13 cellular contexts compared by ENCODE assay signal in the genomic region with DNA sequence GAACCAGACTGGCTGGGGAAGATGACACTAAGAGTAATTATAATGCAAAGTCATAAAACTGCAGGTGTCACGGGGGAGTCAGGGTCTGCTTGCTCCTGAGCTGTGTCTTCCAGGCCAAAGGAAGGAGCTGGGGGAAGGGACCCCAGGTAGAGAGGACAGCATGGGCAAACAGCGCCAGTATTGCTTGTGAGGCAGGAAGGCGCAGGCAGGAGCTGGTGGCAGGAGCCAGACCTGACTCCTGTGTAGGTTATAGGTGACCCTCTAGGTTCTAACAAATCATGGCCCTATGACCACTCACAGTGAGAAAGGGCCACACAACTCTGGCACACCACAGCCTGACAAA. TPM values are rescaled to one million over a fixed set of nuclear protein-coding genes. Genes with fewer than 3 reads are reported as not detected.
A peak's percentile ranks its signal among the peaks of the same experiment; 100 is the strongest.
DNase-seq lines count a peak whose midpoint lies in the region; ATAC-seq, FAIRE-seq and TF ChIP-seq lines count a peak whose summit lies in the region.
"Had no signal": no experiment of that assay in that cellular context is flagged by ENCODE, and none has a peak within 500 bp of the region (broad histone marks: within the 10 kb centered on the region; RNA-seq: fewer than 3 reads in every experiment).

No MANE protein-coding gene starts in this region.

- H3K79me1 ChIP-seq in neuronal stem cell (ENCODE audit: low read depth, low read length) = no peaks in the 10 kb centered on the region

- FAIRE-seq in RCC 7860 (lab: Jason Lieb, UNC) = no peak

- no peak overlapping the region for H2BK5ac ChIP-seq in neuronal stem cell (ENCODE audit: low read length)

- H3K4me3 ChIP-seq in coronary artery = peak overlapping the region; percentile 79
- no peak overlapping the region for H3K4me3 ChIP-seq in neuronal stem cell (ENCODE audit: low read length in 2 of 2)
- H3K4me3 ChIP-seq in aorta (ENCODE audit: low read length in 2 of 2) = no peak overlapping the region
- H3K4me3 ChIP-seq: cardiac muscle cell had no signal

- H3K36me3 ChIP-seq in neuronal stem cell (replicated peaks in 1 of 2; ENCODE audit: control insufficient read depth in 2 of 2, insufficient read depth in 2 of 2, low read length in 2 of 2) (peaks cover 2 to 42% of the 10 kb centered on the region in 2 donors), aorta (ENCODE audit: control insufficient read depth in 1 of 2, insufficient read depth in 2 of 2, low read length in 1 of 2) (no peaks in the 10 kb centered on the region)

- H3K9me3 ChIP-seq in neuronal stem cell (replicated peaks in 1 of 2; ENCODE audit: control insufficient read depth in 2 of 2, insufficient read depth in 1 of 2, low read depth in 1 of 2, low read length in 2 of 2) (no peaks in the 10 kb centered on the region), aorta (ENCODE audit: control insufficient read depth, low read length) (no peaks in the 10 kb centered on the region)

- DNase-seq in stimulated activated CD4-positive, alpha-beta T cell treated with anti-CD3 and anti-CD28 coated beads, Interleukin-4, amount 100 ng/mL, for 1 hour = peak; percentile 34
- no peak for DNase-seq in stimulated activated CD4-positive, alpha-beta T cell treated with anti-CD3 and anti-CD28 coated beads, Interleukin-4, amount 100 ng/mL, for 4 hours
- DNase-seq in coronary artery (ENCODE audit: low spot score) (no peak), neuronal stem cell (ENCODE audit: low spot score) (no peak), RCC 7860 (ENCODE audit: low spot score) (no peak), aorta (no peak), superior temporal gyrus (ENCODE audit: extremely low spot score) (no peak)
- DNase-seq: COR-L47, HFFc6, NCI-H510A, SHP77 treated with DMSO at 0.1 percent for 48 hours had no signal

- H2BK15ac ChIP-seq in neuronal stem cell (ENCODE audit: low read length) = peak overlapping the region; percentile 15

- ATAC-seq in aorta (ENCODE audit: low FRiP score) (no peak), HG02588 (IDR thresholded peaks at IDR 0.05; ENCODE audit: unreplicated experiment) (no peak)

- no peak overlapping the region for H3K14ac ChIP-seq in neuronal stem cell (ENCODE audit: low read length)

- H4K8ac ChIP-seq in neuronal stem cell (ENCODE audit: low read depth, low read length) = no peak overlapping the region

- H3K18ac ChIP-seq in neuronal stem cell (ENCODE audit: low read length) = no peak overlapping the region

- H3K23ac ChIP-seq in neuronal stem cell (ENCODE audit: low read depth, low read length, poor library complexity) = no peak overlapping the region

- peak overlapping the region; percentile 67 for H2AK5ac ChIP-seq in neuronal stem cell (ENCODE audit: low read depth, low read length)

- H3K4me1 ChIP-seq in neuronal stem cell (ENCODE audit: control insufficient read depth in 2 of 2, insufficient read depth in 1 of 2, low read depth in 1 of 2, low read length in 2 of 2) = peaks cover 8 to 14% of the 10 kb centered on the region in 2 donors
- H3K4me1 ChIP-seq in aorta (ENCODE audit: control insufficient read depth in 1 of 2, insufficient read depth in 2 of 2, low read length in 2 of 2) = no peaks in the 10 kb centered on the region

- no peak overlapping the region for H3K4ac ChIP-seq in neuronal stem cell (ENCODE audit: low read length)

- H3K4me2 ChIP-seq in neuronal stem cell (ENCODE audit: insufficient read depth, low read length, poor library complexity, severe bottlenecking) = no peak overlapping the region

- H2BK12ac ChIP-seq in neuronal stem cell (ENCODE audit: low read length) = no peak overlapping the region

- no CpG with 5 or more reads among the region's 3 CpGs for WGBS in neuronal stem cell (ENCODE audit: extremely low coverage in 2 of 2, insufficient read length in 2 of 2, insufficient replicate concordance in 1 of 2), 2 donors
- WGBS in aorta, 2 donors = 87 to 93% methylated on average over 3 of the region's 3 CpGs

- intact Hi-C loops in aorta (cut with DNase I) = loop anchor here in 1 of 2 donors (5.0 kb wide), 2 partner anchors 92 to 257 kb away; partner anchors contain the start of genes CYB561D2 and NPRL2

- TF ChIP-seq CTCF in coronary artery (IDR thresholded peaks at IDR 0.05) = no peak

- no peak overlapping the region for H3K9ac ChIP-seq in neuronal stem cell (ENCODE audit: low read depth, low read length, poor library complexity)

- no peak overlapping the region for H2BK120ac ChIP-seq in neuronal stem cell (ENCODE audit: low read depth, low read length)

- H3K27me3 ChIP-seq in neuronal stem cell (ENCODE audit: control insufficient read depth in 3 of 3, insufficient read depth in 3 of 3, low read depth in 1 of 3, low read length in 3 of 3) (peaks cover 0 to 23% (median 0%) of the 10 kb centered on the region in 3 experiments), aorta (ENCODE audit: control insufficient read depth in 1 of 2, insufficient read depth in 2 of 2, low read length in 1 of 2) (no peaks in the 10 kb centered on the region)
- H3K27me3 ChIP-seq: cardiac muscle cell had no signal

- no peak overlapping the region for H2AFZ ChIP-seq in neuronal stem cell (ENCODE audit: low read length)

- H4K91ac ChIP-seq in neuronal stem cell (ENCODE audit: low read depth, low read length, poor library complexity) = no peak overlapping the region

- H3K27ac ChIP-seq in coronary artery = peak overlapping the region in 1 of 2 donors; percentile 86
- no peak overlapping the region for H3K27ac ChIP-seq in neuronal stem cell (replicated peaks; ENCODE audit: low read length)
- no peak overlapping the region for H3K27ac ChIP-seq in aorta (ENCODE audit: low read depth in 1 of 2, low read length in 2 of 2)
- H3K27ac ChIP-seq: cardiac muscle cell had no signal

RNA-seq across cellular contexts. Expression of gene CISH, which starts 1.9 kb away (rescaled TPM):
- 2.1 TPM for polyA plus RNA-seq in neuronal stem cell (2013, experiment 1 of 2)
- polyA plus RNA-seq in neuronal stem cell (2013, experiment 2 of 2) = 2.1 TPM
- 10 to 100 TPM in 1 of 2 donors, 1 to 10 TPM in 1; 8.3 to 10.1 TPM for total RNA-seq in aorta
- 1 to 10 TPM; 1.5 to 3.6 TPM for polyA plus RNA-seq in aorta

RNA-seq across cellular contexts. Expression of gene MAPKAPK3, which starts 7.2 kb away (rescaled TPM):
- 90.3 TPM for polyA plus RNA-seq in neuronal stem cell (2013, experiment 1 of 2)
- 89.0 TPM for polyA plus RNA-seq in neuronal stem cell (2013, experiment 2 of 2)
- total RNA-seq in aorta = 10 to 100 TPM; 23.7 to 24.8 TPM
- polyA plus RNA-seq in aorta = 10 to 100 TPM; 13.0 to 18.3 TPM

RNA-seq across cellular contexts. Expression of gene HEMK1, which starts 40.4 kb away (rescaled TPM):
- polyA plus RNA-seq in neuronal stem cell (2013, experiment 1 of 2) = 15.5 TPM
- polyA plus RNA-seq in neuronal stem cell (2013, experiment 2 of 2) = 15.1 TPM
- 10 to 100 TPM; 12.0 to 21.3 TPM for total RNA-seq in aorta
- polyA plus RNA-seq in aorta = 10 to 100 TPM; 11.0 to 18.3 TPM

RNA-seq across cellular contexts. Expression of gene C3orf18, which starts 42.2 kb away (rescaled TPM):
- 9.9 TPM for polyA plus RNA-seq in neuronal stem cell (2013, experiment 1 of 2)
- 9.3 TPM for polyA plus RNA-seq in neuronal stem cell (2013, experiment 2 of 2)
- 10 to 100 TPM in 1 of 2 donors, 1 to 10 TPM in 1; 8.8 to 15.9 TPM for total RNA-seq in aorta
- 10 to 100 TPM; 16.4 to 18.0 TPM for polyA plus RNA-seq in aorta
